ENCODE assay signal across 22 cellular contexts in the genomic region with DNA sequence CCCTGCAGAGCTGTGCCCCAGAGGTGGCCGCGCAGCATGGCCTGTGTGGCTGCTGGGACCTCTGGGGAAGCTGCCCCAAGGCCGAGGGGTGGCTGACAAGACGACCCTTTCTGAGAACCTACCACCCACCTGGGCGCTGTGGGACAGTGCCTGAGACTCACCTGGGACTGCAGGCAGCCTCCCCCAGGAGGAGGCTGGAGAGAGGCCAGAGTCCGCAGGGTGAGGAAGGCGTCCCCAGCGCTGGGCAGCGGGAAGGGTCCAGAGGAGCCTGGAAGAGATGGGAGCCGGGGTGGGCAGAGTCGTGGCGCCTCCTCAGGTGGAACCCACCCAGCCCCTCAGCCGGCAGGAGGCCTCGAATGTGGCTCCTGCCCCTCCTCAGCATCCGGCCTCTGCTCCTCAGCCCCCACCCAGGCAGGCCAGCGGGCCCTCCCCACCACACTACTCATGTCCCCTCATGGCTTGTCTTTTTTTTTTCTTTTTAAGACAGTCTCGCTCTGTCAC. TPM values are rescaled to one million over a fixed set of nuclear protein-coding genes. Genes with fewer than 3 reads are reported as not detected.
"Had no signal": no experiment of that assay in that cellular context is flagged by ENCODE, and none has a peak within 500 bp of the region (broad histone marks: within the 10 kb centered on the region; RNA-seq: fewer than 3 reads in every experiment).

No MANE protein-coding gene starts in this region.

- H3K4me3 Mint-ChIP-seq: activated B cell treated with CpG ODN at 0.5 μM for 24 hours; activated CD4-positive, alpha-beta memory T cell treated with anti-CD3 and anti-CD28 coated beads, Interleukin-2, amount 10 ng/mL, durations not matched to agents 7 days and 5 days; activated CD4-positive, alpha-beta T cell treated with anti-CD3 and anti-CD28 coated beads, Interleukin-2, amount 10 ng/mL, durations not matched to agents 24 days and 14 days; activated T-helper 17 cell treated with anti-CD3 and anti-CD28 coated beads, Interleukin-2, amount 50 U/mL, for 72 hours; memory B cell; neural progenitor cell; T-cell had no signal

- ATAC-seq: gastrocnemius medialis, left ventricle myocardium superior had no signal

- H3K27me3 Mint-ChIP-seq: activated B cell treated with CpG ODN at 0.5 μM for 24 hours; activated CD4-positive, alpha-beta memory T cell treated with anti-CD3 and anti-CD28 coated beads, Interleukin-2, amount 10 ng/mL, durations not matched to agents 7 days and 5 days; activated CD4-positive, alpha-beta T cell treated with anti-CD3 and anti-CD28 coated beads, Interleukin-2, amount 10 ng/mL, durations not matched to agents 24 days and 14 days; activated T-helper 17 cell treated with anti-CD3 and anti-CD28 coated beads, Interleukin-2, amount 50 U/mL, for 72 hours; memory B cell; T-cell had no signal

- H3K4me3 ChIP-seq: coronary artery, esophagus squamous epithelium, gastrocnemius medialis, neural progenitor cell, ovary, prostate gland, thyroid gland, upper lobe of right lung had no signal

- H3K27ac Mint-ChIP-seq: activated B cell treated with CpG ODN at 0.5 μM for 24 hours; activated CD4-positive, alpha-beta memory T cell treated with anti-CD3 and anti-CD28 coated beads, Interleukin-2, amount 10 ng/mL, durations not matched to agents 7 days and 5 days; activated CD4-positive, alpha-beta T cell treated with anti-CD3 and anti-CD28 coated beads, Interleukin-2, amount 10 ng/mL, durations not matched to agents 24 days and 14 days; memory B cell; neural progenitor cell had no signal

- H3K4me1 ChIP-seq: esophagus squamous epithelium, gastrocnemius medialis, neural progenitor cell, prostate gland, thyroid gland, upper lobe of right lung had no signal

- H3K36me3 ChIP-seq: esophagus squamous epithelium, gastrocnemius medialis, neural progenitor cell, ovary, prostate gland, upper lobe of right lung had no signal

- H3K4me1 Mint-ChIP-seq: activated B cell treated with CpG ODN at 0.5 μM for 24 hours, memory B cell, neural progenitor cell had no signal

- H3K9me3 ChIP-seq: esophagus squamous epithelium, gastrocnemius medialis, ovary, prostate gland, thyroid gland, upper lobe of right lung had no signal

- DNase-seq: activated B cell treated with CpG ODN at 0.5 μM for 24 hours; amygdala; cerebellar nuclear complex; esophagus squamous epithelium; gastrocnemius medialis; head of caudate nucleus; hypothalamus; left ventricle myocardium superior; ovary; stimulated activated CD4-positive, alpha-beta T cell treated with anti-CD3 and anti-CD28 coated beads, Interleukin-2, amount 100 ng/mL, for 48 hours; stimulated activated naive CD4-positive, alpha-beta T cell treated with Interleukin-2 at 50 U/mL for 16 hours; substantia nigra; thyroid gland; upper lobe of right lung had no signal

- H3K9me3 Mint-ChIP-seq: activated B cell treated with CpG ODN at 0.5 μM for 24 hours; activated CD4-positive, alpha-beta memory T cell treated with anti-CD3 and anti-CD28 coated beads, Interleukin-2, amount 10 ng/mL, durations not matched to agents 7 days and 5 days; activated CD4-positive, alpha-beta T cell treated with anti-CD3 and anti-CD28 coated beads, Interleukin-2, amount 10 ng/mL, durations not matched to agents 24 days and 14 days; activated T-helper 17 cell treated with anti-CD3 and anti-CD28 coated beads, Interleukin-2, amount 50 U/mL, for 72 hours; memory B cell; neural progenitor cell; T-cell had no signal

RNA-seq across cellular contexts. Expression of a gene that starts 55.1 kb away (rescaled TPM):
- total RNA-seq: gastrocnemius medialis had no signal
